In genomic region chr5:96934695-96935555, GRCh38 we compare ENCODE assay signal across 8 cellular contexts. TPM values are rescaled to one million over a fixed set of nuclear protein-coding genes. Genes with fewer than 3 reads are reported as not detected.
A peak's percentile ranks its signal among the peaks of the same experiment; 100 is the strongest.
DNase-seq lines count a peak whose midpoint lies in the region; ATAC-seq, FAIRE-seq and TF ChIP-seq lines count a peak whose summit lies in the region.

No MANE protein-coding gene starts in this region.

- peak overlapping the region; percentile 58 for H3K9ac ChIP-seq in smooth muscle cell (ENCODE audit: low read depth)

- no peak for FAIRE-seq in bronchial epithelial cell (lab: Jason Lieb, UNC)

- peaks cover 20% of the 10 kb centered on the region for H3K4me1 ChIP-seq in smooth muscle cell (ENCODE audit: low read depth)

- H2AFZ ChIP-seq in smooth muscle cell (ENCODE audit: low read depth): peak overlapping the region; percentile 82

- H3K9me3 ChIP-seq in smooth muscle cell (replicated peaks; ENCODE audit: low read depth): no peaks in the 10 kb centered on the region

- TF ChIP-seq CTCF in WI38 (IDR thresholded peaks at IDR 0.05; ENCODE audit: low read depth, low read length) (no peak), bronchial epithelial cell (IDR thresholded peaks at IDR 0.05; ENCODE audit: insufficient read depth, low read length, severe bottlenecking) (no peak), smooth muscle cell (IDR thresholded peaks at IDR 0.05; ENCODE audit: borderline replicate concordance, insufficient read depth, poor library complexity, severe bottlenecking) (no peak)

- peak overlapping the region; percentile 88 for H3K4me3 ChIP-seq in WI38 (ENCODE audit: low read depth, low read length)
- H3K4me3 ChIP-seq in bronchial epithelial cell (ENCODE audit: low read depth, low read length): peak overlapping the region; percentile 84
- peak overlapping the region; percentile 79 for H3K4me3 ChIP-seq in smooth muscle cell

- H4K20me1 ChIP-seq in smooth muscle cell (ENCODE audit: low read depth): peaks cover 13% of the 10 kb centered on the region

- under 1% methylated on average over 53 of the region's 80 CpGs for WGBS in smooth muscle cell (ENCODE audit: low lambda C conversion rate)

- peak overlapping the region; percentile 64 for H3K27ac ChIP-seq in smooth muscle cell (ENCODE audit: low read depth)

- ATAC-seq in GM18873 (IDR thresholded peaks at IDR 0.05; ENCODE audit: low FRiP score, unreplicated experiment): peak; percentile 63
- peak; percentile 53 for ATAC-seq in HG03139 (IDR thresholded peaks at IDR 0.05; ENCODE audit: unreplicated experiment)

- peak; percentile 92 for DNase-seq in ACHN
- DNase-seq in NCI-H2196 treated with DMSO at 0.1 percent for 48 hours (lab: John Stamatoyannopoulos, UW; ENCODE audit: unreplicated experiment): peak; percentile 71
- DNase-seq in bronchial epithelial cell (ENCODE audit: low read depth): peak; percentile 84
- DNase-seq in iPS-NIHi7 (ENCODE audit: extremely low spot score): peak; percentile 72
- peak; percentile 91 for DNase-seq in smooth muscle cell (lab: John Stamatoyannopoulos, UW; ENCODE audit: unreplicated experiment)

- H3K27me3 ChIP-seq in bronchial epithelial cell (ENCODE audit: control insufficient read depth, insufficient read depth, low read length) (no peaks in the 10 kb centered on the region), smooth muscle cell (ENCODE audit: low read depth) (no peaks in the 10 kb centered on the region)

- peaks cover 7% of the 10 kb centered on the region for H3F3A ChIP-seq in smooth muscle cell (ENCODE audit: low read depth)

- H3K4me2 ChIP-seq in smooth muscle cell: peak overlapping the region; percentile 86

- H3K79me2 ChIP-seq in smooth muscle cell (ENCODE audit: low read depth): peaks cover 32% of the 10 kb centered on the region

- in situ Hi-C loops in ACHN (cut with HindIII; ENCODE audit: low pct_ligation_motif_present, low pct_unique_long_range_greater_than_20kb, low sequenced_read_pairs): no loop called here

- no peaks in the 10 kb centered on the region for H3K36me3 ChIP-seq in bronchial epithelial cell (ENCODE audit: control insufficient read depth, insufficient read depth, low read length)
- no peaks in the 10 kb centered on the region for H3K36me3 ChIP-seq in smooth muscle cell (ENCODE audit: low read depth)

RNA-seq across cellular contexts. Expression of gene LNPEP, which starts 1.0 kb away (rescaled TPM):
- 29.8 and 30.3 TPM in 2 replicates for total RNA-seq in bronchial epithelial cell
- total RNA-seq in smooth muscle cell: 24.3 and 28.0 TPM in 2 replicates
- polyA plus RNA-seq in smooth muscle cell: 2.3 and 3.5 TPM in 2 replicates

RNA-seq across cellular contexts. Expression of gene ERAP2, which starts 58.6 kb away (rescaled TPM):
- total RNA-seq in bronchial epithelial cell: 10.9 and 26.6 TPM in 2 replicates
- total RNA-seq in smooth muscle cell: 0.72 and 2.2 TPM in 2 replicates
- 0.82 TPM in 1 of 2 replicates, not detected in the other for polyA plus RNA-seq in smooth muscle cell

Comparison
In these comparisons a context has a peak if more than half of its experiments do, and no peak if none do; other contexts are left out.
1. Peak in every context shown above with its lines: DNase-seq, ATAC-seq, H3K4me3 ChIP-seq and H3K27ac ChIP-seq.